In the genomic region with DNA sequence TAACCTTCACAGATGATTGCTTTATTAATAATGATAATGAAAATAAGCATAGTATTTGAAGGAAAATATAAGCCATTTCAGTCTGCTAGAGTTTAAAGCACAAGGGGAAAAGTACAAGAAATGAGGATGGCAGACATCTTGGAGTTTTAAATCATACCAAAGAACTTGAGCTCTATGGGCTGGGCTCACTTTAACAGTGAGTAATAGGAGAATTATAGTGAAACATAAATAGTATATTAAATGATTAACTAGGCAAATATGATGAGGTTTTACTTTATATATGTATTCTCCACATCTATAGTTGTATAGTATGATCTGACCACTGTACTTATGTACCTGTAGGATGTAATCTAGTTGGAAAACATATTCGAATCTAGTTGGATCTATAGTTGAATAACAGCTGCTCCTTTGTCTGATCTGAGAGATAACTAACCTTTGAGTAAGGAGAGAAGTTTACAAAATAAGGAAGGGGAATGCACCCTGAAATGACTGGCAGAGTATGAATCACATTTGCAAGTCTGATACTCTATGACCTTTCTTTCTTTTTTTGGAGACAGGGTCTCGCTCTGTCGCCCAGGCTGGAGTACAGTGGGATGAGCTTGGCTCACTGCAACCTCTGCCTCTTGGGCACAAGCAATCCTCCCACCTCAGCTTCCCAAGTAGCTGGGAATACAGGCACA, we compare ENCODE assay signal across 1 cellular context.
TF ChIP-seq lines count a peak whose summit lies in the region.

No MANE protein-coding gene starts in this region.

TF ChIP-seq in A549, 52 proteins besides CTCF, POLR2A, EP300 and RAD21 (continued from another document):
- TF ChIP-seq, protein P1, sequence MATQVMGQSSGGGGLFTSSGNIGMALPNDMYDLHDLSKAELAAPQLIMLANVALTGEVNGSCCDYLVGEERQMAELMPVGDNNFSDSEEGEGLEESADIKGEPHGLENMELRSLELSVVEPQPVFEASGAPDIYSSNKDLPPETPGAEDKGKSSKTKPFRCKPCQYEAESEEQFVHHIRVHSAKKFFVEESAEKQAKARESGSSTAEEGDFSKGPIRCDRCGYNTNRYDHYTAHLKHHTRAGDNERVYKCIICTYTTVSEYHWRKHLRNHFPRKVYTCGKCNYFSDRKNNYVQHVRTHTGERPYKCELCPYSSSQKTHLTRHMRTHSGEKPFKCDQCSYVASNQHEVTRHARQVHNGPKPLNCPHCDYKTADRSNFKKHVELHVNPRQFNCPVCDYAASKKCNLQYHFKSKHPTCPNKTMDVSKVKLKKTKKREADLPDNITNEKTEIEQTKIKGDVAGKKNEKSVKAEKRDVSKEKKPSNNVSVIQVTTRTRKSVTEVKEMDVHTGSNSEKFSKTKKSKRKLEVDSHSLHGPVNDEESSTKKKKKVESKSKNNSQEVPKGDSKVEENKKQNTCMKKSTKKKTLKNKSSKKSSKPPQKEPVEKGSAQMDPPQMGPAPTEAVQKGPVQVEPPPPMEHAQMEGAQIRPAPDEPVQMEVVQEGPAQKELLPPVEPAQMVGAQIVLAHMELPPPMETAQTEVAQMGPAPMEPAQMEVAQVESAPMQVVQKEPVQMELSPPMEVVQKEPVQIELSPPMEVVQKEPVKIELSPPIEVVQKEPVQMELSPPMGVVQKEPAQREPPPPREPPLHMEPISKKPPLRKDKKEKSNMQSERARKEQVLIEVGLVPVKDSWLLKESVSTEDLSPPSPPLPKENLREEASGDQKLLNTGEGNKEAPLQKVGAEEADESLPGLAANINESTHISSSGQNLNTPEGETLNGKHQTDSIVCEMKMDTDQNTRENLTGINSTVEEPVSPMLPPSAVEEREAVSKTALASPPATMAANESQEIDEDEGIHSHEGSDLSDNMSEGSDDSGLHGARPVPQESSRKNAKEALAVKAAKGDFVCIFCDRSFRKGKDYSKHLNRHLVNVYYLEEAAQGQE (IDR thresholded peaks at IDR 0.05): no peak
- no peak for TF ChIP-seq FOXS1 (CRISPR knock-in tag; IDR thresholded peaks at IDR 0.05)
- peak; percentile 69; the same call in 1 of the 2 replicates for TF ChIP-seq FOSL2 (IDR thresholded peaks at IDR 0.05)
- TF ChIP-seq FOSL2 (CRISPR knock-in tag; IDR thresholded peaks at IDR 0.05): peak; percentile 78
- TF ChIP-seq CBX8 (IDR thresholded peaks at IDR 0.05): no peak
- TF ChIP-seq TFCP2L1 (CRISPR knock-in tag; IDR thresholded peaks at IDR 0.05): no peak
- TF ChIP-seq, protein P2, sequence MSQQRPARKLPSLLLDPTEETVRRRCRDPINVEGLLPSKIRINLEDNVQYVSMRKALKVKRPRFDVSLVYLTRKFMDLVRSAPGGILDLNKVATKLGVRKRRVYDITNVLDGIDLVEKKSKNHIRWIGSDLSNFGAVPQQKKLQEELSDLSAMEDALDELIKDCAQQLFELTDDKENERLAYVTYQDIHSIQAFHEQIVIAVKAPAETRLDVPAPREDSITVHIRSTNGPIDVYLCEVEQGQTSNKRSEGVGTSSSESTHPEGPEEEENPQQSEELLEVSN (IDR thresholded peaks at IDR 0.05; ENCODE audit: borderline replicate concordance, low read depth): no peak
- TF ChIP-seq JUNB (IDR thresholded peaks at IDR 0.05): peak; percentile 70
- TF ChIP-seq CBX2 (IDR thresholded peaks at IDR 0.05; ENCODE audit: borderline replicate concordance, low read depth): no peak
- TF ChIP-seq ESRRA (IDR thresholded peaks at IDR 0.05; ENCODE audit: borderline replicate concordance, low read length): no peak
- TF ChIP-seq, protein P3, sequence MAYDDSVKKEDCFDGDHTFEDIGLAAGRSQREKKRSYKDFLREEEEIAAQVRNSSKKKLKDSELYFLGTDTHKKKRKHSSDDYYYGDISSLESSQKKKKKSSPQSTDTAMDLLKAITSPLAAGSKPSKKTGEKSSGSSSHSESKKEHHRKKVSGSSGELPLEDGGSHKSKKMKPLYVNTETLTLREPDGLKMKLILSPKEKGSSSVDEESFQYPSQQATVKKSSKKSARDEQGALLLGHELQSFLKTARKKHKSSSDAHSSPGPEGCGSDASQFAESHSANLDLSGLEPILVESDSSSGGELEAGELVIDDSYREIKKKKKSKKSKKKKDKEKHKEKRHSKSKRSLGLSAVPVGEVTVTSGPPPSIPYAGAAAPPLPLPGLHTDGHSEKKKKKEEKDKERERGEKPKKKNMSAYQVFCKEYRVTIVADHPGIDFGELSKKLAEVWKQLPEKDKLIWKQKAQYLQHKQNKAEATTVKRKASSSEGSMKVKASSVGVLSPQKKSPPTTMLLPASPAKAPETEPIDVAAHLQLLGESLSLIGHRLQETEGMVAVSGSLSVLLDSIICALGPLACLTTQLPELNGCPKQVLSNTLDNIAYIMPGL (CRISPR knock-in tag; IDR thresholded peaks at IDR 0.05; ENCODE audit: borderline replicate concordance): no peak
TF ChIP-seq in A549: peak in this region for 5.
